Comparison of ENCODE assay signal across 11 cellular contexts in genomic region chr2:240933966-240934700, GRCh38. TPM values are rescaled to one million over a fixed set of nuclear protein-coding genes. Genes with fewer than 3 reads are reported as not detected.
DNase-seq lines count a peak whose midpoint lies in the region; ATAC-seq and TF ChIP-seq lines count a peak whose summit lies in the region.
"Had no signal": no experiment of that assay in that cellular context is flagged by ENCODE, and none has a peak within 500 bp of the region (broad histone marks: within the 10 kb centered on the region; RNA-seq: fewer than 3 reads in every experiment).

No MANE protein-coding gene starts in this region.

- no peak overlapping the region for H3K4me2 ChIP-seq in osteoblast (ENCODE audit: insufficient read depth, low read length)

- no peak overlapping the region for H3K4me3 Mint-ChIP-seq in stimulated activated naive CD8-positive, alpha-beta T cell treated with anti-CD3 and anti-CD28 coated beads, Interleukin-15, amount 100 ng/mL, for 72 hours

- ATAC-seq in stimulated activated naive CD8-positive, alpha-beta T cell treated with anti-CD3 and anti-CD28 coated beads, Interleukin-15, amount 100 ng/mL, for 72 hours, result peak; percentile 29
- no peak for ATAC-seq in stimulated activated naive CD8-positive, alpha-beta T cell treated with anti-CD3 and anti-CD28 coated beads, Interleukin-15, Interleukin-2, amounts not matched to agents 100 U/mL and 50 U/mL, for 24 hours
- ATAC-seq in GM18498 (IDR thresholded peaks at IDR 0.05; ENCODE audit: unreplicated experiment) (no peak), GM18867 (IDR thresholded peaks at IDR 0.05; ENCODE audit: unreplicated experiment) (no peak)

- H3K4me3 ChIP-seq in osteoblast (ENCODE audit: insufficient read depth, low read length), result no peak overlapping the region

- no peak overlapping the region for H3K27ac ChIP-seq in osteoblast (ENCODE audit: low read depth, low read length)

- H3K9me3 ChIP-seq in osteoblast (ENCODE audit: low read depth, low read length), result no peaks in the 10 kb centered on the region

- H3K9me3 Mint-ChIP-seq in stimulated activated naive CD8-positive, alpha-beta T cell treated with anti-CD3 and anti-CD28 coated beads, Interleukin-15, amount 100 ng/mL, for 72 hours, result peaks cover 0 to 16% of the 10 kb centered on the region in 2 donors

- no peaks in the 10 kb centered on the region for H3K4me1 ChIP-seq in osteoblast (ENCODE audit: insufficient read depth, low read length)

- H3K27me3 ChIP-seq in osteoblast (ENCODE audit: insufficient read depth, low read length), result peaks cover 3% of the 10 kb centered on the region

- no peaks in the 10 kb centered on the region for H3K79me2 ChIP-seq in osteoblast (ENCODE audit: insufficient read depth, low read length)

- no peaks in the 10 kb centered on the region for H3K36me3 ChIP-seq in osteoblast (ENCODE audit: insufficient read depth, low read length)

- DNase-seq in stimulated activated naive CD8-positive, alpha-beta T cell treated with anti-CD3 and anti-CD28 coated beads, Interleukin-15, amount 100 ng/mL, for 72 hours, result peak in 1 of 2 donors; percentile 6
- no peak for DNase-seq in stimulated activated naive CD8-positive, alpha-beta T cell treated with anti-CD3 and anti-CD28 coated beads, Interleukin-15, Interleukin-2, amounts not matched to agents 100 U/mL and 50 U/mL, for 24 hours
- DNase-seq in cardiac septum (ENCODE audit: low spot score), result peak; percentile 67
- peak; percentile 75 for DNase-seq in osteoblast (ENCODE audit: insufficient read length, low spot score, missing footprints)
- DNase-seq in activated CD4-positive, alpha-beta T cell treated with anti-CD3 and anti-CD28 coated beads for 48 hours, result no peak
- no peak for DNase-seq in stimulated activated CD4-positive, alpha-beta T cell treated with anti-CD3 and anti-CD28 coated beads, Interleukin-12 subunit alpha, Interleukin-12 subunit beta, amount 100 ng/mL, for 4 hours
- DNase-seq: NCI-H187, NCI-H526 had no signal

- peak overlapping the region in 1 of 2 donors; percentile 15 for H3K27ac Mint-ChIP-seq in stimulated activated naive CD8-positive, alpha-beta T cell treated with anti-CD3 and anti-CD28 coated beads, Interleukin-15, amount 100 ng/mL, for 72 hours

- peaks cover 8% of the 10 kb centered on the region for H3K27me3 Mint-ChIP-seq in stimulated activated naive CD8-positive, alpha-beta T cell treated with anti-CD3 and anti-CD28 coated beads, Interleukin-15, amount 100 ng/mL, for 72 hours

- H2AFZ ChIP-seq in osteoblast (ENCODE audit: low read length), result no peak overlapping the region

- no peaks in the 10 kb centered on the region for H4K20me1 ChIP-seq in osteoblast (ENCODE audit: insufficient read depth, low read length)

- no peaks in the 10 kb centered on the region for H3K4me1 Mint-ChIP-seq in stimulated activated naive CD8-positive, alpha-beta T cell treated with anti-CD3 and anti-CD28 coated beads, Interleukin-15, amount 100 ng/mL, for 72 hours

- intact Hi-C loops in cardiac septum (cut with DNase I), result no loop called here

- TF ChIP-seq CTCF in osteoblast (IDR thresholded peaks at IDR 0.05; ENCODE audit: extremely low read depth, low read depth, low read length), result no peak

RNA-seq across cellular contexts. Expression of gene CROCC2, which starts 28.0 kb away (rescaled TPM):
- total RNA-seq in cardiac septum, result not detected
- total RNA-seq in osteoblast, result under 0.01 TPM in 2 replicates
- total RNA-seq: mononuclear cell had no signal

RNA-seq across cellular contexts. Expression of gene MAB21L4, which starts 38.2 kb away (rescaled TPM):
- total RNA-seq in cardiac septum (not detected), osteoblast (not detected in 2 replicates)
- total RNA-seq: mononuclear cell had no signal

Comparison
In these comparisons a context has a peak if more than half of its experiments do, and no peak if none do; other contexts are left out.
1. DNase-seq: peak in cardiac septum (single experiment) and osteoblast (single experiment); none in stimulated activated naive CD8-positive, alpha-beta T cell treated with anti-CD3 and anti-CD28 coated beads, Interleukin-15, Interleukin-2, amounts not matched to agents 100 U/mL and 50 U/mL, for 24 hours (single experiment), activated CD4-positive, alpha-beta T cell treated with anti-CD3 and anti-CD28 coated beads for 48 hours (single experiment) and stimulated activated CD4-positive, alpha-beta T cell treated with anti-CD3 and anti-CD28 coated beads, Interleukin-12 subunit alpha, Interleukin-12 subunit beta, amount 100 ng/mL, for 4 hours (single experiment).